ENCODE assay signal across 8 cellular contexts in genomic region chr1:23544444-23545389, GRCh38. TPM values are rescaled to one million over a fixed set of nuclear protein-coding genes. Genes with fewer than 3 reads are reported as not detected.
DNase-seq lines count a peak whose midpoint lies in the region; ATAC-seq and TF ChIP-seq lines count a peak whose summit lies in the region.

No MANE protein-coding gene starts in this region.

- H3K36me3 ChIP-seq in A673 (ENCODE audit: insufficient read depth, low read length, poor library complexity, severe bottlenecking): no peaks in the 10 kb centered on the region

- no TSS peak for BruUV-seq in A673 (replicated peaks; lab: Mats Ljungman, UMichigan)

- POLR2A ChIA-PET in A673 (lab: Charles Lee; ENCODE audit: low non-redundant PET): interaction anchor here (0.7 kb wide), 1 partner anchor 48 kb away, joined by 3 read pairs; no protein-coding TSS in a partner anchor

- TF ChIP-seq CTCF in A673 (conservative IDR thresholded peaks at IDR 0.05; ENCODE audit: low read depth, low read length): peak; percentile 96

- no peaks in the 10 kb centered on the region for H3K9me3 ChIP-seq in A673 (ENCODE audit: low read depth, low read length, poor library complexity, severe bottlenecking)

- H3K27ac ChIP-seq in A673 (ENCODE audit: low read depth, low read length, poor library complexity, severe bottlenecking): no peak overlapping the region

- no peak overlapping the region for H3K4me3 ChIP-seq in A673 (ENCODE audit: low read depth, low read length, poor library complexity, severe bottlenecking)

- H3K27me3 ChIP-seq in A673 (replicated peaks; ENCODE audit: insufficient read depth, low read depth, low read length, poor library complexity): no peaks in the 10 kb centered on the region

- no peak for ATAC-seq in HG03432 (IDR thresholded peaks at IDR 0.05; ENCODE audit: unreplicated experiment)

- peaks cover 18% of the 10 kb centered on the region for H3K4me1 ChIP-seq in A673 (ENCODE audit: insufficient read depth, low read length, poor library complexity, severe bottlenecking)

- CTCF ChIA-PET in A673 (lab: Charles Lee): interaction anchor here (0.6 to 3.6 kb wide), 4 partner anchors 47 to 210 kb away, joined by 3 to 72 read pairs (median 14); no protein-coding TSS in a partner anchor

- DNase-seq in A673 (ENCODE audit: low spot score) (peak; percentile 88), GM19238 (ENCODE audit: insufficient read length, low spot score) (peak; percentile 51), NCI-H2196 treated with DMSO at 0.1 percent for 48 hours (lab: John Stamatoyannopoulos, UW; ENCODE audit: unreplicated experiment) (peak; percentile 73), cerebellar cortex (ENCODE audit: low spot score) (peak; percentile 90), kidney tubule cell (ENCODE audit: low spot score) (peak; percentile 82)
- DNase-seq in activated CD4-positive, CD25-positive, alpha-beta regulatory T cell treated with anti-CD3 and anti-CD28 coated beads, Interleukin-2, amount 50 U/mL, for 16 hours (ENCODE audit: low read depth, low spot score): peak; percentile 42
- peak; percentile 67 to 69 for DNase-seq in stimulated activated CD4-positive, alpha-beta T cell treated with anti-CD3 and anti-CD28 coated beads, Interleukin-4, amount 100 ng/mL, for 4 hours

- intact Hi-C loops in A673 (cut with micrococcal nuclease; ENCODE audit: unreplicated experiment): loop anchor here (1.0 to 2.0 kb wide), 2 partner anchors 93 to 206 kb away; no protein-coding TSS in a partner anchor

RNA-seq across cellular contexts. Expression of gene E2F2, which starts 13.7 kb away (rescaled TPM):
- total RNA-seq in A673 (2021): 45.0 and 46.1 TPM in 2 replicates

RNA-seq across cellular contexts. Expression of gene ID3, which starts 14.6 kb away (rescaled TPM):
- total RNA-seq in A673 (2021): 102 and 140 TPM in 2 replicates
